16 cellular contexts compared by ENCODE assay signal in genomic region chr10:112288526-112288925, GRCh38. TPM values are rescaled to one million over a fixed set of nuclear protein-coding genes. Genes with fewer than 3 reads are reported as not detected.
DNase-seq lines count a peak whose midpoint lies in the region; ATAC-seq and TF ChIP-seq lines count a peak whose summit lies in the region.
"Had no signal": no experiment of that assay in that cellular context is flagged by ENCODE, and none has a peak within 500 bp of the region (broad histone marks: within the 10 kb centered on the region; RNA-seq: fewer than 3 reads in every experiment).

No MANE protein-coding gene starts in this region.

- H3K27me3 ChIP-seq in H7 (ENCODE audit: control insufficient read depth, insufficient read depth, low read length) (peaks cover 2% of the 10 kb centered on the region; the same call in 1 of the 2 replicates), layer of hippocampus (ENCODE audit: control insufficient read depth, insufficient read depth, low read length) (no peaks in the 10 kb centered on the region)

- no peaks in the 10 kb centered on the region for H3K36me3 Mint-ChIP-seq in chondrocyte (ENCODE audit: low read depth)
- H3K36me3 Mint-ChIP-seq in effector memory CD8-positive, alpha-beta T cell (ENCODE audit: insufficient read depth) = no peaks in the 10 kb centered on the region

- peaks cover 11% of the 10 kb centered on the region for H3K27me3 Mint-ChIP-seq in chondrocyte (ENCODE audit: low read depth)
- H3K27me3 Mint-ChIP-seq in effector memory CD8-positive, alpha-beta T cell = peaks cover 28 to 47% of the 10 kb centered on the region in 2 donors

- no peak overlapping the region for H3K4me3 Mint-ChIP-seq in chondrocyte (ENCODE audit: unreplicated experiment)
- no peak overlapping the region for H3K4me3 Mint-ChIP-seq in effector memory CD8-positive, alpha-beta T cell
- H3K4me3 Mint-ChIP-seq: B cell; CD4-positive, alpha-beta T cell had no signal

- no peaks in the 10 kb centered on the region for H3K9me3 Mint-ChIP-seq in chondrocyte (ENCODE audit: low read depth)
- no peaks in the 10 kb centered on the region for H3K9me3 Mint-ChIP-seq in effector memory CD8-positive, alpha-beta T cell
- H3K9me3 Mint-ChIP-seq: CD4-positive, alpha-beta T cell had no signal

- ATAC-seq in effector memory CD8-positive, alpha-beta T cell (replicated peaks) = no peak

- peak overlapping the region; percentile 0 for H3K27ac ChIP-seq in layer of hippocampus (ENCODE audit: low read depth, low read length)
- H3K27ac ChIP-seq: KMS-11, PC-9 had no signal

- TF ChIP-seq CTCF in GM20000 (IDR thresholded peaks at IDR 0.05; ENCODE audit: extremely low read depth, missing control alignments) (no peak), chondrocyte (IDR thresholded peaks at IDR 0.05) (no peak)

- DNase-seq in H7 = peak; percentile 25
- peak; percentile 16 for DNase-seq in cerebellar cortex (ENCODE audit: low spot score)
- DNase-seq in putamen (ENCODE audit: low spot score) = peak; percentile 65
- no peak for DNase-seq in GM20000 (ENCODE audit: low spot score)
- no peak for DNase-seq in chondrocyte (ENCODE audit: low spot score)
- DNase-seq in effector memory CD8-positive, alpha-beta T cell = no peak
- DNase-seq: CD4-positive, alpha-beta T cell; NCI-H1048; NCI-H1436 treated with DMSO at 0.1 percent for 48 hours; NCI-H2081; NCI-H510A treated with DMSO at 0.1 percent for 48 hours; NCI-H82; PC-9 had no signal

- H3K4me3 ChIP-seq in H7 (ENCODE audit: insufficient read depth, low read depth, low read length) = no peak overlapping the region
- H3K4me3 ChIP-seq: PC-9 had no signal

- no peaks in the 10 kb centered on the region for H3K4me1 Mint-ChIP-seq in chondrocyte (ENCODE audit: low read depth)
- peaks cover 0 to 2% of the 10 kb centered on the region in 2 donors for H3K4me1 Mint-ChIP-seq in effector memory CD8-positive, alpha-beta T cell (ENCODE audit: low read depth in 2 of 2)
- H3K4me1 Mint-ChIP-seq: B cell had no signal

- H3K36me3 ChIP-seq in H7 (replicated peaks; ENCODE audit: control insufficient read depth, insufficient read depth, low read length) = no peaks in the 10 kb centered on the region

- H3K27ac Mint-ChIP-seq in chondrocyte (ENCODE audit: unreplicated experiment) = no peak overlapping the region
- no peak overlapping the region for H3K27ac Mint-ChIP-seq in effector memory CD8-positive, alpha-beta T cell
- H3K27ac Mint-ChIP-seq: B cell; CD4-positive, alpha-beta T cell had no signal

RNA-seq across cellular contexts. Expression of gene TECTB, which starts 5.3 kb away (rescaled TPM):
- total RNA-seq in H7 (2014; rRNA removed; shearing (Covaris generic)) = not detected in 2 replicates
- not detected in 3 replicates for total RNA-seq in chondrocyte
- total RNA-seq: B cell; CD4-positive, alpha-beta T cell; PC-9 had no signal

Comparison
In these comparisons a context has a peak if more than half of its experiments do, and no peak if none do; other contexts are left out.
1. DNase-seq: peak in H7 (single experiment), cerebellar cortex (single experiment) and putamen (single experiment); none in GM20000 (single experiment), chondrocyte (single experiment) and effector memory CD8-positive, alpha-beta T cell (0 of 3).